In the genomic region with DNA sequence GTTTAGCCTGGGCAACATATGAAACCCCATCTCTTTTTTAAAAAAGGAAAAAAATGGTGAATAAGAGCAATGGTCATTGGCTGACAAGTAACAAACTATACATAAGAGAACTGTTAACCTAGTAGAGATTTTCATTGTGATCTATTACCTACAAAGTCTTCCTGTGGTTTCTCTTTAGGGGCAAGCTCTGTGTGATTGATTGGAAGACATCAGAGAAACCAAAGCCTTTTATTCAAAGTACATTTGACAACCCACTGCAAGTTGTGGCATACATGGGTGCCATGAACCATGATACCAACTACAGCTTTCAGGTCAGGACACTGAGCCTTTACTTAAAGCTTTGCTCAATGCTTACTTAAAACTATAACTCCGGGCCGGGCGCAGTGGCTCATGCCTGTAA, we compare ENCODE assay signal across 23 cellular contexts.
"Had no signal": no experiment of that assay in that cellular context is flagged by ENCODE, and none has a peak within 500 bp of the region (broad histone marks: within the 10 kb centered on the region; RNA-seq: fewer than 3 reads in every experiment).

No MANE protein-coding gene starts in this region.

- H3K27ac ChIP-seq: epithelial cell of prostate, gastroesophageal sphincter, left ventricle myocardium inferior, parathyroid adenoma, transverse colon had no signal

- H3K27me3 ChIP-seq: gastroesophageal sphincter, transverse colon had no signal

- H3K27ac Mint-ChIP-seq: activated B cell treated with CpG ODN at 0.5 μM for 24 hours; activated CD4-positive, alpha-beta memory T cell treated with anti-CD3 and anti-CD28 coated beads for 36 hours; activated CD4-positive, alpha-beta T cell treated with anti-CD3 and anti-CD28 coated beads for 36 hours; activated naive CD4-positive, alpha-beta T cell treated with anti-CD3 and anti-CD28 coated beads, Interleukin-2, amount 50 U/mL, for 72 hours; stimulated activated effector memory CD8-positive, alpha-beta T cell treated with anti-CD3 and anti-CD28 coated beads, Interleukin-12 subunit alpha, Interleukin-12 subunit beta, amount 100 ng/mL, for 72 hours had no signal

- H3K4me3 Mint-ChIP-seq: activated B cell treated with CpG ODN at 0.5 μM for 24 hours; activated CD4-positive, alpha-beta memory T cell treated with anti-CD3 and anti-CD28 coated beads for 36 hours; activated CD4-positive, alpha-beta T cell treated with anti-CD3 and anti-CD28 coated beads for 36 hours; activated CD8-positive, alpha-beta memory T cell treated with anti-CD3 and anti-CD28 coated beads, Interleukin-2, amount 10 ng/mL, durations not matched to agents 7 days and 5 days; stimulated activated effector memory CD8-positive, alpha-beta T cell treated with anti-CD3 and anti-CD28 coated beads, Interleukin-12 subunit alpha, Interleukin-12 subunit beta, amount 100 ng/mL, for 72 hours had no signal

- H3K9me3 Mint-ChIP-seq: activated B cell treated with CpG ODN at 0.5 μM for 24 hours; activated CD4-positive, alpha-beta memory T cell treated with anti-CD3 and anti-CD28 coated beads for 36 hours; activated naive CD4-positive, alpha-beta T cell treated with anti-CD3 and anti-CD28 coated beads, Interleukin-2, amount 50 U/mL, for 72 hours; stimulated activated effector memory CD8-positive, alpha-beta T cell treated with anti-CD3 and anti-CD28 coated beads, Interleukin-12 subunit alpha, Interleukin-12 subunit beta, amount 100 ng/mL, for 72 hours had no signal

- ATAC-seq: activated CD4-positive, alpha-beta T cell treated with anti-CD3 and anti-CD28 coated beads for 36 hours; activated CD8-positive, alpha-beta memory T cell treated with anti-CD3 and anti-CD28 coated beads, Interleukin-2, amount 10 ng/mL, durations not matched to agents 7 days and 5 days; gastroesophageal sphincter; sciatic nerve; stimulated activated effector memory CD8-positive, alpha-beta T cell treated with anti-CD3 and anti-CD28 coated beads, Interleukin-12 subunit alpha, Interleukin-12 subunit beta, amount 100 ng/mL, for 72 hours had no signal

- DNase-seq: activated B cell treated with CpG ODN at 0.5 μM for 24 hours; activated CD4-positive, alpha-beta memory T cell treated with anti-CD3 and anti-CD28 coated beads for 36 hours; activated CD4-positive, alpha-beta T cell treated with anti-CD3 and anti-CD28 coated beads for 36 hours; activated CD8-positive, alpha-beta memory T cell treated with anti-CD3 and anti-CD28 coated beads, Interleukin-2, amount 10 ng/mL, durations not matched to agents 7 days and 5 days; activated gamma-delta T cell; activated T-cell treated with anti-CD3 and anti-CD28 coated beads for 4 hours; amygdala; cortex of kidney; head of caudate nucleus; hypothalamus; left ventricle myocardium inferior; mammary epithelial cell; nucleus accumbens; small intestine; stimulated activated CD4-positive, alpha-beta T cell treated with anti-CD3 and anti-CD28 coated beads, Interleukin-2, amount 100 ng/mL, for 24 hours; T-helper 9 cell; transverse colon had no signal

- H3K27me3 Mint-ChIP-seq: activated B cell treated with CpG ODN at 0.5 μM for 24 hours; activated CD4-positive, alpha-beta memory T cell treated with anti-CD3 and anti-CD28 coated beads for 36 hours; activated CD4-positive, alpha-beta T cell treated with anti-CD3 and anti-CD28 coated beads for 36 hours; activated CD8-positive, alpha-beta memory T cell treated with anti-CD3 and anti-CD28 coated beads, Interleukin-2, amount 10 ng/mL, durations not matched to agents 7 days and 5 days had no signal

- H3K9me3 ChIP-seq: gastroesophageal sphincter, left ventricle myocardium inferior, transverse colon had no signal
